27 cellular contexts compared by ENCODE assay signal in genomic region chr3:74423867-74424266, GRCh38.
A peak's percentile ranks its signal among the peaks of the same experiment; 100 is the strongest.
DNase-seq lines count a peak whose midpoint lies in the region; TF ChIP-seq lines count a peak whose summit lies in the region.
"Had no signal": no experiment of that assay in that cellular context is flagged by ENCODE, and none has a peak within 500 bp of the region (broad histone marks: within the 10 kb centered on the region; RNA-seq: fewer than 3 reads in every experiment).

No MANE protein-coding gene starts in this region.

- no peaks in the 10 kb centered on the region for H3K36me3 ChIP-seq in CD4-positive, alpha-beta memory T cell (ENCODE audit: insufficient read depth, low read length)
- H3K36me3 ChIP-seq in ascending aorta, result no peaks in the 10 kb centered on the region

- no peak overlapping the region for H3K27ac Mint-ChIP-seq in CD4-positive, alpha-beta memory T cell
- H3K27ac Mint-ChIP-seq: B cell; CD8-positive, alpha-beta memory T cell; GM23338; H9 had no signal

- H3K9me3 Mint-ChIP-seq in CD4-positive, alpha-beta memory T cell, result peaks cover 0 to 17% (median 5%) of the 10 kb centered on the region in 8 donors
- H3K9me3 Mint-ChIP-seq: GM23338, H9 had no signal

- CTCF ChIA-PET in CD4-positive, alpha-beta memory T cell (lab: Charles Lee; ENCODE audit: partially characterized antibody), result no interaction called here

- H3K4me3 Mint-ChIP-seq in CD4-positive, alpha-beta memory T cell, result no peak overlapping the region
- H3K4me3 Mint-ChIP-seq: B cell; CD8-positive, alpha-beta memory T cell; GM23338; H9 had no signal

- no peak overlapping the region for H3K4me3 ChIP-seq in CD4-positive, alpha-beta memory T cell (ENCODE audit: low read length in 2 of 2)
- no peak overlapping the region for H3K4me3 ChIP-seq in ascending aorta
- H3K4me3 ChIP-seq: A549, GM12878, GM23338, K562 had no signal

- no peaks in the 10 kb centered on the region for H3K4me1 ChIP-seq in CD4-positive, alpha-beta memory T cell (ENCODE audit: insufficient read depth, low read length)
- H3K4me1 ChIP-seq in ascending aorta, result peaks cover 0 to 8% of the 10 kb centered on the region in 2 donors
- H3K4me1 ChIP-seq: A549 had no signal

- no peaks in the 10 kb centered on the region for H3K4me1 Mint-ChIP-seq in CD4-positive, alpha-beta memory T cell
- H3K4me1 Mint-ChIP-seq: B cell; CD8-positive, alpha-beta memory T cell; GM23338; H9 had no signal

- no peaks in the 10 kb centered on the region for H3K9me3 ChIP-seq in CD4-positive, alpha-beta memory T cell (ENCODE audit: control insufficient read depth in 1 of 2, low read length in 2 of 2)
- H3K9me3 ChIP-seq in ascending aorta, result no peaks in the 10 kb centered on the region
- H3K9me3 ChIP-seq: A549 had no signal

- H3K27me3 Mint-ChIP-seq in CD4-positive, alpha-beta memory T cell, result no peaks in the 10 kb centered on the region
- H3K27me3 Mint-ChIP-seq: B cell; CD8-positive, alpha-beta memory T cell had no signal

- no peaks in the 10 kb centered on the region for H3K36me3 Mint-ChIP-seq in CD4-positive, alpha-beta memory T cell
- H3K36me3 Mint-ChIP-seq: CD8-positive, alpha-beta memory T cell had no signal

- DNase-seq in caudate nucleus (lab: John Stamatoyannopoulos, UW), result no peak
- DNase-seq in globus pallidus (ENCODE audit: low spot score), result peak; percentile 59
- DNase-seq in putamen (ENCODE audit: low spot score), result peak; percentile 18
- DNase-seq in CD4-positive, alpha-beta memory T cell, result no peak
- DNase-seq in ascending aorta (ENCODE audit: low spot score in 2 of 2), result no peak
- DNase-seq in activated naive CD4-positive, alpha-beta T cell treated with Interleukin-2 at 50 U/mL for 16 hours, result no peak
- DNase-seq in activated T-cell treated with anti-CD3 and anti-CD28 coated beads, Interleukin-2, amount 50 U/mL, for 1 hour, result no peak
- DNase-seq: CD8-positive, alpha-beta memory T cell; DMS 273 treated with DMSO at 0.1 percent for 48 hours; DMS79; EL; GDM1; H9; Kasumi-1; NCI-H1092 treated with DMSO at 0.1 percent for 48 hours; NCI-H1436 treated with DMSO at 0.1 percent for 48 hours; NCI-H187 treated with DMSO at 0.1 percent for 48 hours; NCI-H2171 treated with DMSO at 0.1 percent for 48 hours; NCI-H345; NCI-H774; SIG-M5 had no signal

- peak overlapping the region; percentile 89 for H3K27ac ChIP-seq in caudate nucleus (ENCODE audit: low read depth, low read length)
- no peak overlapping the region for H3K27ac ChIP-seq in CD4-positive, alpha-beta memory T cell (ENCODE audit: low read depth, low read length)
- H3K27ac ChIP-seq in ascending aorta, result no peak overlapping the region
- H3K27ac ChIP-seq: A549, C4-2B had no signal

- no peaks in the 10 kb centered on the region for H3K27me3 ChIP-seq in CD4-positive, alpha-beta memory T cell (ENCODE audit: insufficient read depth, low read length)
- H3K27me3 ChIP-seq in ascending aorta, result no peaks in the 10 kb centered on the region

- intact Hi-C loops in CD4-positive, alpha-beta memory T cell (cut with micrococcal nuclease), result no loop called here
- intact Hi-C loops in ascending aorta (cut with DNase I), result no loop called here

- no peak for TF ChIP-seq CTCF in ascending aorta (IDR thresholded peaks at IDR 0.05)

- POLR2A ChIA-PET in CD4-positive, alpha-beta memory T cell (lab: Charles Lee; ENCODE audit: partially characterized antibody), result no interaction called here

Comparison
In these comparisons a context has a peak if more than half of its experiments do, and no peak if none do; other contexts are left out.
1. DNase-seq: peak in globus pallidus (single experiment) and putamen (single experiment); none in caudate nucleus (0 of 61), CD4-positive, alpha-beta memory T cell (0 of 5), ascending aorta (0 of 2), activated naive CD4-positive, alpha-beta T cell treated with Interleukin-2 at 50 U/mL for 16 hours (single experiment) and activated T-cell treated with anti-CD3 and anti-CD28 coated beads, Interleukin-2, amount 50 U/mL, for 1 hour (single experiment).